ENCODE assay signal across 23 cellular contexts in the genomic region with DNA sequence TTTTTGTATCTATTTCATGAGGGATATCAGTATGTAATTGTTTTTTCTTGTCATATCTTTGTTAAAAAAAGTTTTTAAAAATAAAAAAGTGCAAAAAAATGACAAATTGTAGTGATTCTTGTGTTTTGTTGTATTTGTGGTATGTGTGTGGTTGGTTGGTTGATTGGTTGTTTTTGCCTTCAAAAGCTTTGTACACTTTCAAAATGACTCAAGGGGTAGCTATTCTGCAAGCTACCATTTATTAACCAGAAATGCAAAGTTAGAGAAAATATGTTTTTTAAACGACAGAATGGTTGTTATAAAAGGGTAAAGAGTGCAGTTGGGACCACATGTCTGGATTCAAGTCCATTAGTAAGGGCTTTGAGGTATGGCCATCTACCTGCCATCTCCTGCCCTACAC.
"Had no signal": no experiment of that assay in that cellular context is flagged by ENCODE, and none has a peak within 500 bp of the region (broad histone marks: within the 10 kb centered on the region; RNA-seq: fewer than 3 reads in every experiment).

No MANE protein-coding gene starts in this region.

- H3K27me3 ChIP-seq: body of pancreas, cardiac muscle cell, colonic mucosa, esophagus squamous epithelium, testis had no signal

- H3K4me1 ChIP-seq: colonic mucosa, esophagus squamous epithelium, testis had no signal

- H3K36me3 ChIP-seq: cardiac muscle cell, colonic mucosa, esophagus squamous epithelium, left ventricle myocardium inferior had no signal

- DNase-seq: activated CD4-positive, alpha-beta T cell treated with anti-CD3 and anti-CD28 coated beads for 1 hour; activated CD4-positive, alpha-beta T cell treated with anti-CD3 and anti-CD28 coated beads, Interleukin-2, amount 10 ng/mL, durations not matched to agents 7 days and 5 days; activated CD8-positive, alpha-beta T cell treated with anti-CD3 and anti-CD28 coated beads for 36 hours; activated gamma-delta T cell treated with Interleukin-2 at 50 U/mL for 16 hours; activated naive CD4-positive, alpha-beta T cell treated with anti-CD3 and anti-CD28 coated beads, Interleukin-2, amount 50 U/mL, for 16 hours; activated T-cell treated with anti-CD3 and anti-CD28 coated beads, Interleukin-2, amount 50 U/mL, for 4 hours; anterior cingulate cortex; cerebellar nuclear complex; effector CD8-positive, alpha-beta T cell; esophagus squamous epithelium; left ventricle myocardium inferior; right cardiac atrium; stimulated activated naive CD8-positive, alpha-beta T cell treated with anti-CD3 and anti-CD28 coated beads, Interleukin-15, Interleukin-2, amounts not matched to agents 100 U/mL and 50 U/mL, for 24 hours had no signal

- H3K4me3 ChIP-seq: body of pancreas, cardiac muscle cell, colonic mucosa, esophagus squamous epithelium, left ventricle myocardium inferior, lung, mucosa of descending colon, testis had no signal

- ATAC-seq: activated CD8-positive, alpha-beta T cell treated with anti-CD3 and anti-CD28 coated beads for 36 hours; activated T-cell treated with anti-CD3 and anti-CD28 coated beads, Interleukin-2, amount 50 U/mL, for 4 hours; activated T-helper 17 cell treated with anti-CD3 and anti-CD28 coated beads, Interleukin-2, amount 50 U/mL, for 72 hours; natural killer cell treated with Interleukin-12 subunit alpha and Interleukin-12 subunit beta and Interleukin-15 and Interleukin-18, amount 100 ng/mL, for 72 hours; stimulated activated naive CD8-positive, alpha-beta T cell treated with anti-CD3 and anti-CD28 coated beads, Interleukin-15, Interleukin-2, amounts not matched to agents 100 U/mL and 50 U/mL, for 24 hours; WTC11 had no signal

- H3K9me3 Mint-ChIP-seq: activated CD4-positive, alpha-beta T cell treated with anti-CD3 and anti-CD28 coated beads, Interleukin-2, amount 10 ng/mL, durations not matched to agents 7 days and 5 days; activated CD8-positive, alpha-beta T cell treated with anti-CD3 and anti-CD28 coated beads for 36 hours had no signal

- H3K4me3 Mint-ChIP-seq: activated CD4-positive, alpha-beta T cell treated with anti-CD3 and anti-CD28 coated beads, Interleukin-2, amount 10 ng/mL, durations not matched to agents 7 days and 5 days; activated CD8-positive, alpha-beta T cell treated with anti-CD3 and anti-CD28 coated beads for 36 hours; activated T-cell treated with anti-CD3 and anti-CD28 coated beads, Interleukin-2, amount 50 U/mL, for 4 hours; activated T-helper 17 cell treated with anti-CD3 and anti-CD28 coated beads, Interleukin-2, amount 50 U/mL, for 72 hours; natural killer cell treated with Interleukin-12 subunit alpha and Interleukin-12 subunit beta and Interleukin-15 and Interleukin-18, amount 100 ng/mL, for 72 hours; WTC11 had no signal

- H3K9me3 ChIP-seq: body of pancreas, colonic mucosa, esophagus squamous epithelium, mucosa of descending colon, testis had no signal

- H3K4me1 Mint-ChIP-seq: activated CD4-positive, alpha-beta T cell treated with anti-CD3 and anti-CD28 coated beads, Interleukin-2, amount 10 ng/mL, durations not matched to agents 7 days and 5 days; activated T-helper 17 cell treated with anti-CD3 and anti-CD28 coated beads, Interleukin-2, amount 50 U/mL, for 72 hours; WTC11 had no signal

- H3K27ac Mint-ChIP-seq: activated CD4-positive, alpha-beta T cell treated with anti-CD3 and anti-CD28 coated beads, Interleukin-2, amount 10 ng/mL, durations not matched to agents 7 days and 5 days; activated CD8-positive, alpha-beta T cell treated with anti-CD3 and anti-CD28 coated beads for 36 hours; activated T-helper 17 cell treated with anti-CD3 and anti-CD28 coated beads, Interleukin-2, amount 50 U/mL, for 72 hours; natural killer cell treated with Interleukin-12 subunit alpha and Interleukin-12 subunit beta and Interleukin-15 and Interleukin-18, amount 100 ng/mL, for 72 hours; WTC11 had no signal

- H3K27ac ChIP-seq: cardiac muscle cell, colonic mucosa, epithelial cell of prostate, esophagus squamous epithelium, left ventricle myocardium inferior, testis had no signal

- H3K27me3 Mint-ChIP-seq: activated CD4-positive, alpha-beta T cell treated with anti-CD3 and anti-CD28 coated beads, Interleukin-2, amount 10 ng/mL, durations not matched to agents 7 days and 5 days; activated CD8-positive, alpha-beta T cell treated with anti-CD3 and anti-CD28 coated beads for 36 hours; activated T-helper 17 cell treated with anti-CD3 and anti-CD28 coated beads, Interleukin-2, amount 50 U/mL, for 72 hours; natural killer cell treated with Interleukin-12 subunit alpha and Interleukin-12 subunit beta and Interleukin-15 and Interleukin-18, amount 100 ng/mL, for 72 hours had no signal
